In the genomic region with DNA sequence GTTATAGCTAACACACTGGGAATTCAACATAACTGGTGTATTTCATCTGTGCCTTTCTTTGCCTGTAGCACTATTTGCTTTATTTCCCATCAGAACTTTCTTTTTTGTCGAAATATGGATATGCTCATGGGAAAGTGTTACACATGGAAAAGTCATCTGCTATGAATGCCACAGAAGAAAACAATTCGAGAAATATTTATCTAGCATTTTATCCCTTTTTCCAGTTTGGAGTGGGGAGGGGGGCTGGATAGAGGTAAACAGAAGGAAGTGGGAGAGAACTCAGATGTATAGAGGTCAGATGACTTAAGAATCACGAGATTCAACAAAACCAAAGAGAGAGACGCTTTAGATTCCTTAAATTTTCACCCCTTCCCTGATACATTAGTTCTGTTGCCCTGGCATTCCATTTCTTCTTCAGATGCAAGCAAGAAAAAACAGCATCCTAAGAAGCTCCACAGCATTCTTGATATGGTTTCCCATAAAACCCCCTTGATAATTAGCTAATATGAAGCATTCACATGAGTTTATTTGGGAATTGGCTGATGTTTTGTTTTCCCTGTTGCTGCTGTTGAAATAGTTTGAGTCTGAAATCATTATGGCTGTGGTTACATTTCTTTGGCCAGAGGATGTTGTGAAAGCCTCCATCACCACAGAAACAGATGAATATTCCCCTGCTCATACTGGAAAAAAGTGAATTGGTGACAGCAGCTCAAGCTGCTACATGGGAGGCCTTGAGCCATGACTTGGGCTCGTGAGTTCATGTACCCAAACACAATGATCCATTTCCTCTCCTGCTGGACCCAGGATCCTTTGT, we compare ENCODE assay signal across 12 cellular contexts.
A peak's percentile ranks its signal among the peaks of the same experiment; 100 is the strongest.
DNase-seq lines count a peak whose midpoint lies in the region; ATAC-seq and TF ChIP-seq lines count a peak whose summit lies in the region.
"Had no signal": no experiment of that assay in that cellular context is flagged by ENCODE, and none has a peak within 500 bp of the region (broad histone marks: within the 10 kb centered on the region; RNA-seq: fewer than 3 reads in every experiment).

No MANE protein-coding gene starts in this region.

- peaks cover 0 to 15% of the 10 kb centered on the region in 2 donors for H3K4me1 ChIP-seq in left lung

- H3K9me3 Mint-ChIP-seq in MCF 10A (ENCODE audit: unreplicated experiment): no peaks in the 10 kb centered on the region
- peaks cover 0 to 3% of the 10 kb centered on the region in 2 donors for H3K9me3 Mint-ChIP-seq in stimulated activated naive B cell treated with anti-CD40 and anti-IgM and Interleukin-4, amounts not matched to agents 10 μg/mL and 1 μg/mL and 100 μg/mL, for 72 hours
- H3K9me3 Mint-ChIP-seq: activated naive CD8-positive, alpha-beta T cell treated with anti-CD3 and anti-CD28 coated beads, Interleukin-2, amount 50 U/mL, for 24 hours had no signal

- intact Hi-C loops in Right ventricle myocardium inferior (cut with DNase I) (no loop called here), cardiac septum (cut with DNase I) (loop anchor here (5.0 kb wide), 1 partner anchor 132 kb away; no protein-coding TSS in a partner anchor), MCF 10A (cut with micrococcal nuclease) (no loop called here), left lung (cut with DNase I) (no loop called here)

- no peaks in the 10 kb centered on the region for H3K36me3 ChIP-seq in left lung

- peak; percentile 66 for DNase-seq in Right ventricle myocardium inferior (ENCODE audit: missing footprints)
- no peak for DNase-seq in cardiac septum (ENCODE audit: low spot score)
- peak; percentile 88 for DNase-seq in MCF 10A (ENCODE audit: unreplicated experiment)
- DNase-seq in left lung: no peak
- no peak for DNase-seq in stimulated activated naive B cell treated with anti-CD40 and anti-IgM and Interleukin-4, amounts not matched to agents 10 μg/mL and 1 μg/mL and 100 μg/mL, for 72 hours
- no peak for DNase-seq in activated naive CD4-positive, alpha-beta T cell treated with Interleukin-2 at 50 U/mL for 16 hours
- DNase-seq: activated naive CD8-positive, alpha-beta T cell treated with anti-CD3 and anti-CD28 coated beads, Interleukin-2, amount 50 U/mL, for 24 hours; immature natural killer cell; stimulated activated CD4-positive, alpha-beta T cell treated with anti-CD3 and anti-CD28 coated beads, Interleukin-2, amount 100 ng/mL, for 48 hours had no signal

- H3K27me3 ChIP-seq in left lung: no peaks in the 10 kb centered on the region

- no peaks in the 10 kb centered on the region for H3K9me3 ChIP-seq in left lung

- BruUV-seq in MCF 10A (replicated peaks; lab: Mats Ljungman, UMichigan): no TSS peak

- no peaks in the 10 kb centered on the region for H3K27me3 Mint-ChIP-seq in MCF 10A (ENCODE audit: insufficient read depth, unreplicated experiment)
- no peaks in the 10 kb centered on the region for H3K27me3 Mint-ChIP-seq in stimulated activated naive B cell treated with anti-CD40 and anti-IgM and Interleukin-4, amounts not matched to agents 10 μg/mL and 1 μg/mL and 100 μg/mL, for 72 hours
- H3K27me3 Mint-ChIP-seq: activated naive CD8-positive, alpha-beta T cell treated with anti-CD3 and anti-CD28 coated beads, Interleukin-2, amount 50 U/mL, for 24 hours had no signal

- no peak overlapping the region for H3K4me3 ChIP-seq in left lung

- H3K4me3 Mint-ChIP-seq in MCF 10A (ENCODE audit: unreplicated experiment): no peak overlapping the region
- no peak overlapping the region for H3K4me3 Mint-ChIP-seq in stimulated activated naive B cell treated with anti-CD40 and anti-IgM and Interleukin-4, amounts not matched to agents 10 μg/mL and 1 μg/mL and 100 μg/mL, for 72 hours
- H3K4me3 Mint-ChIP-seq: activated naive CD8-positive, alpha-beta T cell treated with anti-CD3 and anti-CD28 coated beads, Interleukin-2, amount 50 U/mL, for 24 hours; immature natural killer cell had no signal

- ATAC-seq in Right ventricle myocardium inferior: peak; percentile 97
- ATAC-seq in left lung: peak; percentile 75
- ATAC-seq in HG03520 (IDR thresholded peaks at IDR 0.05; ENCODE audit: unreplicated experiment): no peak
- ATAC-seq in HG03432 (IDR thresholded peaks at IDR 0.05; ENCODE audit: unreplicated experiment): no peak
- no peak for ATAC-seq in stimulated activated naive B cell treated with anti-CD40 and anti-IgM and Interleukin-4, amounts not matched to agents 10 μg/mL and 1 μg/mL and 100 μg/mL, for 72 hours (replicated peaks)
- ATAC-seq: activated naive CD8-positive, alpha-beta T cell treated with anti-CD3 and anti-CD28 coated beads, Interleukin-2, amount 50 U/mL, for 24 hours had no signal

- POLR2A ChIA-PET in MCF 10A (lab: Yijun Ruan, JAX): interaction anchor here (0.6 to 1.2 kb wide), 4 partner anchors 13 to 1886 kb away, joined by 3 to 5 read pairs (median 4); no protein-coding TSS in a partner anchor

- peaks cover 15% of the 10 kb centered on the region for H3K4me1 Mint-ChIP-seq in MCF 10A (ENCODE audit: insufficient read depth, unreplicated experiment)
- H3K4me1 Mint-ChIP-seq in stimulated activated naive B cell treated with anti-CD40 and anti-IgM and Interleukin-4, amounts not matched to agents 10 μg/mL and 1 μg/mL and 100 μg/mL, for 72 hours: no peaks in the 10 kb centered on the region
- H3K4me1 Mint-ChIP-seq: activated naive CD8-positive, alpha-beta T cell treated with anti-CD3 and anti-CD28 coated beads, Interleukin-2, amount 50 U/mL, for 24 hours; immature natural killer cell had no signal

- no peaks in the 10 kb centered on the region for H3K36me3 Mint-ChIP-seq in MCF 10A (ENCODE audit: insufficient read depth, unreplicated experiment)
- no peaks in the 10 kb centered on the region for H3K36me3 Mint-ChIP-seq in stimulated activated naive B cell treated with anti-CD40 and anti-IgM and Interleukin-4, amounts not matched to agents 10 μg/mL and 1 μg/mL and 100 μg/mL, for 72 hours
- H3K36me3 Mint-ChIP-seq: immature natural killer cell had no signal

- CTCF ChIA-PET in MCF 10A (lab: Yijun Ruan, JAX): interaction anchor here (0.7 kb wide), 1 partner anchor 11 kb away, joined by 3 read pairs; no protein-coding TSS in a partner anchor

- peak overlapping the region; percentile 37 to 71 for H3K27ac ChIP-seq in left lung
- H3K27ac ChIP-seq: VCaP had no signal

- TF ChIP-seq CTCF in MCF 10A (IDR thresholded peaks at IDR 0.05; ENCODE audit: unreplicated experiment): no peak
- TF ChIP-seq CTCF in left lung (IDR thresholded peaks at IDR 0.05): no peak

- peak overlapping the region; percentile 95 for H3K27ac Mint-ChIP-seq in MCF 10A (ENCODE audit: low read depth, unreplicated experiment)
- no peak overlapping the region for H3K27ac Mint-ChIP-seq in stimulated activated naive B cell treated with anti-CD40 and anti-IgM and Interleukin-4, amounts not matched to agents 10 μg/mL and 1 μg/mL and 100 μg/mL, for 72 hours
- H3K27ac Mint-ChIP-seq: activated naive CD8-positive, alpha-beta T cell treated with anti-CD3 and anti-CD28 coated beads, Interleukin-2, amount 50 U/mL, for 24 hours; immature natural killer cell had no signal

Comparison
In these comparisons a context has a peak if more than half of its experiments do, and no peak if none do; other contexts are left out.
1. DNase-seq: peak in Right ventricle myocardium inferior (single experiment) and MCF 10A (single experiment); none in cardiac septum (single experiment), left lung (0 of 2), stimulated activated naive B cell treated with anti-CD40 and anti-IgM and Interleukin-4, amounts not matched to agents 10 μg/mL and 1 μg/mL and 100 μg/mL, for 72 hours (single experiment) and activated naive CD4-positive, alpha-beta T cell treated with Interleukin-2 at 50 U/mL for 16 hours (single experiment).
2. ATAC-seq: peak in Right ventricle myocardium inferior (single experiment) and left lung (single experiment); none in HG03520 (single experiment), HG03432 (single experiment) and stimulated activated naive B cell treated with anti-CD40 and anti-IgM and Interleukin-4, amounts not matched to agents 10 μg/mL and 1 μg/mL and 100 μg/mL, for 72 hours (0 of 2).